1 cellular context compared by ENCODE assay signal in genomic region chr22:39152511-39153219, GRCh38.
TF ChIP-seq lines count a peak whose summit lies in the region.

TSS of gene CBX7 (minus strand) at chr22:39152680. CDS start at chr22:39152444, 236 bp downstream.

TF ChIP-seq in K562, 482 proteins besides CTCF, POLR2A, EP300 and RAD21 (continued from another document and continues in another):
- TF ChIP-seq, protein P1, sequence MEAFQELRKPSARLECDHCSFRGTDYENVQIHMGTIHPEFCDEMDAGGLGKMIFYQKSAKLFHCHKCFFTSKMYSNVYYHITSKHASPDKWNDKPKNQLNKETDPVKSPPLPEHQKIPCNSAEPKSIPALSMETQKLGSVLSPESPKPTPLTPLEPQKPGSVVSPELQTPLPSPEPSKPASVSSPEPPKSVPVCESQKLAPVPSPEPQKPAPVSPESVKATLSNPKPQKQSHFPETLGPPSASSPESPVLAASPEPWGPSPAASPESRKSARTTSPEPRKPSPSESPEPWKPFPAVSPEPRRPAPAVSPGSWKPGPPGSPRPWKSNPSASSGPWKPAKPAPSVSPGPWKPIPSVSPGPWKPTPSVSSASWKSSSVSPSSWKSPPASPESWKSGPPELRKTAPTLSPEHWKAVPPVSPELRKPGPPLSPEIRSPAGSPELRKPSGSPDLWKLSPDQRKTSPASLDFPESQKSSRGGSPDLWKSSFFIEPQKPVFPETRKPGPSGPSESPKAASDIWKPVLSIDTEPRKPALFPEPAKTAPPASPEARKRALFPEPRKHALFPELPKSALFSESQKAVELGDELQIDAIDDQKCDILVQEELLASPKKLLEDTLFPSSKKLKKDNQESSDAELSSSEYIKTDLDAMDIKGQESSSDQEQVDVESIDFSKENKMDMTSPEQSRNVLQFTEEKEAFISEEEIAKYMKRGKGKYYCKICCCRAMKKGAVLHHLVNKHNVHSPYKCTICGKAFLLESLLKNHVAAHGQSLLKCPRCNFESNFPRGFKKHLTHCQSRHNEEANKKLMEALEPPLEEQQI (IDR thresholded peaks at IDR 0.05): no peak
- TF ChIP-seq NKRF (IDR thresholded peaks at IDR 0.05; ENCODE audit: borderline replicate concordance) (no peak), RBFOX2 (IDR thresholded peaks at IDR 0.05; ENCODE audit: low read depth, low read length) (peak; percentile 80), CCAR2 (IDR thresholded peaks at IDR 0.05; ENCODE audit: low read depth, low read length) (no peak), MEIS2 (IDR thresholded peaks at IDR 0.05; ENCODE audit: partially characterized antibody) (peak; percentile 36), ZNF174 (CRISPR knock-in tag; IDR thresholded peaks at IDR 0.05) (no peak), MXD1 (CRISPR knock-in tag; IDR thresholded peaks at IDR 0.05; ENCODE audit: borderline replicate concordance, poor library complexity, severe bottlenecking) (no peak), KLF10 (CRISPR knock-in tag; IDR thresholded peaks at IDR 0.05) (no peak), ZNF778 (CRISPR knock-in tag; IDR thresholded peaks at IDR 0.05) (no peak), FIP1L1 (IDR thresholded peaks at IDR 0.05; ENCODE audit: low read depth, low read length, poor library complexity, severe bottlenecking) (no peak), ZNF282 (CRISPR knock-in tag; IDR thresholded peaks at IDR 0.05) (no peak), CREM (IDR thresholded peaks at IDR 0.05; ENCODE audit: low read depth) (0 out of 2 replicates have a peak, but pooled peaks have one; percentile 3), NBN (IDR thresholded peaks at IDR 0.05; ENCODE audit: low read depth) (no peak), MTA3 (IDR thresholded peaks at IDR 0.05; ENCODE audit: borderline replicate concordance) (0 out of 2 replicates have a peak, but pooled peaks have one; percentile 54), NCOA6 (IDR thresholded peaks at IDR 0.05) (peak; percentile 69; the same call in 1 of the 2 replicates), ADNP (tag; IDR thresholded peaks at IDR 0.05) (no peak), NFE2 (IDR thresholded peaks at IDR 0.05; ENCODE audit: low read depth) (no peak), ZNF551 (CRISPR knock-in tag; IDR thresholded peaks at IDR 0.05) (no peak), CEBPB (tag; IDR thresholded peaks at IDR 0.05) (no peak), ZNF146 (CRISPR knock-in tag; IDR thresholded peaks at IDR 0.05; ENCODE audit: unreplicated experiment) (no peak), PHF8 (IDR thresholded peaks at IDR 0.05; ENCODE audit: borderline replicate concordance, low read length) (peak; percentile 63; the same call in 1 of the 2 replicates), PTTG1 (tag; IDR thresholded peaks at IDR 0.05; ENCODE audit: low read depth) (no peak), TBP (optimal IDR thresholded peaks at IDR 0.05; ENCODE audit: low read depth, low read length) (peak; percentile 34), ZNF395 (CRISPR knock-in tag; IDR thresholded peaks at IDR 0.05) (0 out of 2 replicates have a peak, but pooled peaks have one; percentile 62), MAFF (IDR thresholded peaks at IDR 0.05; ENCODE audit: low read length) (no peak), CXXC5 (CRISPR knock-in tag; IDR thresholded peaks at IDR 0.05) (peak; percentile 85), KLF6 (CRISPR knock-in tag; IDR thresholded peaks at IDR 0.05; ENCODE audit: borderline replicate concordance) (no peak), ZFX (CRISPR knock-in tag; IDR thresholded peaks at IDR 0.05) (peak; percentile 86)
- TF ChIP-seq, protein P2, sequence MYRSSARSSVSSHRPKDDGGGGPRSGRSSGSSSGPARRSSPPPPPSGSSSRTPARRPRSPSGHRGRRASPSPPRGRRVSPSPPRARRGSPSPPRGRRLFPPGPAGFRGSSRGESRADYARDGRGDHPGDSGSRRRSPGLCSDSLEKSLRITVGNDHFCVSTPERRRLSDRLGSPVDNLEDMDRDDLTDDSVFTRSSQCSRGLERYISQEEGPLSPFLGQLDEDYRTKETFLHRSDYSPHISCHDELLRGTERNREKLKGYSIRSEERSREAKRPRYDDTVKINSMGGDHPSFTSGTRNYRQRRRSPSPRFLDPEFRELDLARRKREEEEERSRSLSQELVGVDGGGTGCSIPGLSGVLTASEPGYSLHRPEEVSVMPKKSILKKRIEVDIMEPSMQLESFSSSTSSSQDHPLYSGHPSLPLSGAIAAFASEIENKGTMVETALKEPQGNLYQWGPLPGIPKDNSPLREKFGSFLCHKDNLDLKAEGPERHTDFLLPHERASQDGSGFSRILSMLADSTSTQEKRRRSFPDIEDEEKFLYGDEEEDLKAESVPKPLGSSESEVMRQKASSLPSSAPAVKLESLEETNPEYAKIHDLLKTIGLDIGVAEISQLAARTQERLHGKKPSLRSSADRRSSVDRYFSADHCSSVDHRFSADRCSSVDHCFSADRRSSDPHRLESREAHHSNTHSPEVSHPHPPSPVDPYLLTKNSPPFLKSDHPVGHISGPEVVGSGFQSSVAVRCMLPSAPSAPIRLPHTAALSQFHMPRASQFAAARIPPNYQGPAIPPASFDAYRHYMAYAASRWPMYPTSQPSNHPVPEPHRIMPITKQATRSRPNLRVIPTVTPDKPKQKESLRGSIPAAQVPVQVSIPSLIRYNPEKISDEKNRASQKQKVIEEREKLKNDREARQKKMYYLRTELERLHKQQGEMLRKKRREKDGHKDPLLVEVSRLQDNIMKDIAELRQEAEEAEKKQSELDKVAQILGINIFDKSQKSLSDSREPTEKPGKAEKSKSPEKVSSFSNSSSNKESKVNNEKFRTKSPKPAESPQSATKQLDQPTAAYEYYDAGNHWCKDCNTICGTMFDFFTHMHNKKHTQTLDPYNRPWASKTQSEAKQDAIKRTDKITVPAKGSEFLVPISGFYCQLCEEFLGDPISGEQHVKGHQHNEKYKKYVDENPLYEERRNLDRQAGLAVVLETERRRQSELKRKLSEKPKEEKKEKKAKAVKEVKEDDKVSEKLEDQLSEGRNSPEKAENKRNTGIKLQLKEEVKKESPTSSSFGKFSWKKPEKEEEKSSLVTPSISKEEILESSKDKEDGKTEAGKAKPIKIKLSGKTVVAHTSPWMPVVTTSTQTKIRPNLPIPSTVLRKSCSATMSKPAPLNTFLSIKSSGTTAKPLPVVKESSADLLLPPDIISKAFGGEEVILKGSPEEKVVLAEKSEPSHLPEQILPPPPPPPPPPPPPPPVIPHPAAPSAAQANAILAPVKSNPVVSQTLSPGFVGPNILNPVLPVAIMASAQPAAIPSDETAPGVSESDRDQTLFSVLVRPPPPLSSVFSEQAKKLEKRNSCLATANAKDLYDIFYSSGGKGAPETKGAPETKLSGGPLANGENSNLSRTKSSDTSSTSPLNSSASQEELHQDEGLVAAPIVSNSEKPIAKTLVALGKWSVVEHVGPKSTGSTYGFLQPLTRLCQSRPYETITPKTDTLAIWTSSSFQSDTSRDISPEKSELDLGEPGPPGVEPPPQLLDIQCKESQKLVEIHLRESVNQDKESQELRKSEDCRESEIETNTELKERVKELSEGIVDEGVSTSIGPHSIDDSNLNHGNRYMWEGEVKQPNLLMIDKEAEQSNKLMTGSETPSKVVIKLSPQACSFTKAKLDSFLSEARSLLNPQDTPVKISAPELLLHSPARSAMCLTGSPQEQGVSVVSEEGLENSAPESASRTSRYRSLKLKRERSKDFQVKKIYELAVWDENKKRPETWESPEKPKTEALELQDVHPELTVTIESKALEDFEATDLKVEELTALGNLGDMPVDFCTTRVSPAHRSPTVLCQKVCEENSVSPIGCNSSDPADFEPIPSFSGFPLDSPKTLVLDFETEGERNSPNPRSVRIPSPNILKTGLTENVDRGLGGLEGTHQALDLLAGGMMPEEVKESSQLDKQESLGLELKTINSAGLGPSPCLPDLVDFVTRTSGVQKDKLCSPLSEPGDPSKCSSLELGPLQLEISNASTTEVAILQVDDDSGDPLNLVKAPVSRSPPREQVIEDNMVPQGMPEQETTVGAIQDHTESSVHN (IDR thresholded peaks at IDR 0.05; ENCODE audit: borderline replicate concordance in 1 of 2, low read depth in 1 of 2): no peak
- TF ChIP-seq, protein P3, sequence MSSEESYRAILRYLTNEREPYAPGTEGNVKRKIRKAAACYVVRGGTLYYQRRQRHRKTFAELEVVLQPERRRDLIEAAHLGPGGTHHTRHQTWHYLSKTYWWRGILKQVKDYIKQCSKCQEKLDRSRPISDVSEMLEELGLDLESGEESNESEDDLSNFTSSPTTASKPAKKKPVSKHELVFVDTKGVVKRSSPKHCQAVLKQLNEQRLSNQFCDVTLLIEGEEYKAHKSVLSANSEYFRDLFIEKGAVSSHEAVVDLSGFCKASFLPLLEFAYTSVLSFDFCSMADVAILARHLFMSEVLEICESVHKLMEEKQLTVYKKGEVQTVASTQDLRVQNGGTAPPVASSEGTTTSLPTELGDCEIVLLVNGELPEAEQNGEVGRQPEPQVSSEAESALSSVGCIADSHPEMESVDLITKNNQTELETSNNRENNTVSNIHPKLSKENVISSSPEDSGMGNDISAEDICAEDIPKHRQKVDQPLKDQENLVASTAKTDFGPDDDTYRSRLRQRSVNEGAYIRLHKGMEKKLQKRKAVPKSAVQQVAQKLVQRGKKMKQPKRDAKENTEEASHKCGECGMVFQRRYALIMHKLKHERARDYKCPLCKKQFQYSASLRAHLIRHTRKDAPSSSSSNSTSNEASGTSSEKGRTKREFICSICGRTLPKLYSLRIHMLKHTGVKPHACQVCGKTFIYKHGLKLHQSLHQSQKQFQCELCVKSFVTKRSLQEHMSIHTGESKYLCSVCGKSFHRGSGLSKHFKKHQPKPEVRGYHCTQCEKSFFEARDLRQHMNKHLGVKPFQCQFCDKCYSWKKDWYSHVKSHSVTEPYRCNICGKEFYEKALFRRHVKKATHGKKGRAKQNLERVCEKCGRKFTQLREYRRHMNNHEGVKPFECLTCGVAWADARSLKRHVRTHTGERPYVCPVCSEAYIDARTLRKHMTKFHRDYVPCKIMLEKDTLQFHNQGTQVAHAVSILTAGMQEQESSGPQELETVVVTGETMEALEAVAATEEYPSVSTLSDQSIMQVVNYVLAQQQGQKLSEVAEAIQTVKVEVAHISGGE (CRISPR knock-in tag; IDR thresholded peaks at IDR 0.05): peak in 1 of 3 experiments; percentile 71; a peak in 2 of 6 replicates
- TF ChIP-seq, protein P4, sequence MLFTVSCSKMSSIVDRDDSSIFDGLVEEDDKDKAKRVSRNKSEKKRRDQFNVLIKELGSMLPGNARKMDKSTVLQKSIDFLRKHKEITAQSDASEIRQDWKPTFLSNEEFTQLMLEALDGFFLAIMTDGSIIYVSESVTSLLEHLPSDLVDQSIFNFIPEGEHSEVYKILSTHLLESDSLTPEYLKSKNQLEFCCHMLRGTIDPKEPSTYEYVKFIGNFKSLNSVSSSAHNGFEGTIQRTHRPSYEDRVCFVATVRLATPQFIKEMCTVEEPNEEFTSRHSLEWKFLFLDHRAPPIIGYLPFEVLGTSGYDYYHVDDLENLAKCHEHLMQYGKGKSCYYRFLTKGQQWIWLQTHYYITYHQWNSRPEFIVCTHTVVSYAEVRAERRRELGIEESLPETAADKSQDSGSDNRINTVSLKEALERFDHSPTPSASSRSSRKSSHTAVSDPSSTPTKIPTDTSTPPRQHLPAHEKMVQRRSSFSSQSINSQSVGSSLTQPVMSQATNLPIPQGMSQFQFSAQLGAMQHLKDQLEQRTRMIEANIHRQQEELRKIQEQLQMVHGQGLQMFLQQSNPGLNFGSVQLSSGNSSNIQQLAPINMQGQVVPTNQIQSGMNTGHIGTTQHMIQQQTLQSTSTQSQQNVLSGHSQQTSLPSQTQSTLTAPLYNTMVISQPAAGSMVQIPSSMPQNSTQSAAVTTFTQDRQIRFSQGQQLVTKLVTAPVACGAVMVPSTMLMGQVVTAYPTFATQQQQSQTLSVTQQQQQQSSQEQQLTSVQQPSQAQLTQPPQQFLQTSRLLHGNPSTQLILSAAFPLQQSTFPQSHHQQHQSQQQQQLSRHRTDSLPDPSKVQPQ (CRISPR knock-in tag; IDR thresholded peaks at IDR 0.05; ENCODE audit: borderline replicate concordance): no peak
- TF ChIP-seq, protein P5, sequence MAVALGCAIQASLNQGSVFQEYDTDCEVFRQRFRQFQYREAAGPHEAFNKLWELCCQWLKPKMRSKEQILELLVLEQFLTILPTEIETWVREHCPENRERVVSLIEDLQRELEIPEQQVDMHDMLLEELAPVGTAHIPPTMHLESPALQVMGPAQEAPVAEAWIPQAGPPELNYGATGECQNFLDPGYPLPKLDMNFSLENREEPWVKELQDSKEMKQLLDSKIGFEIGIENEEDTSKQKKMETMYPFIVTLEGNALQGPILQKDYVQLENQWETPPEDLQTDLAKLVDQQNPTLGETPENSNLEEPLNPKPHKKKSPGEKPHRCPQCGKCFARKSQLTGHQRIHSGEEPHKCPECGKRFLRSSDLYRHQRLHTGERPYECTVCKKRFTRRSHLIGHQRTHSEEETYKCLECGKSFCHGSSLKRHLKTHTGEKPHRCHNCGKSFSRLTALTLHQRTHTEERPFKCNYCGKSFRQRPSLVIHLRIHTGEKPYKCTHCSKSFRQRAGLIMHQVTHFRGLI (CRISPR knock-in tag; IDR thresholded peaks at IDR 0.05): no peak
- TF ChIP-seq, protein P6, sequence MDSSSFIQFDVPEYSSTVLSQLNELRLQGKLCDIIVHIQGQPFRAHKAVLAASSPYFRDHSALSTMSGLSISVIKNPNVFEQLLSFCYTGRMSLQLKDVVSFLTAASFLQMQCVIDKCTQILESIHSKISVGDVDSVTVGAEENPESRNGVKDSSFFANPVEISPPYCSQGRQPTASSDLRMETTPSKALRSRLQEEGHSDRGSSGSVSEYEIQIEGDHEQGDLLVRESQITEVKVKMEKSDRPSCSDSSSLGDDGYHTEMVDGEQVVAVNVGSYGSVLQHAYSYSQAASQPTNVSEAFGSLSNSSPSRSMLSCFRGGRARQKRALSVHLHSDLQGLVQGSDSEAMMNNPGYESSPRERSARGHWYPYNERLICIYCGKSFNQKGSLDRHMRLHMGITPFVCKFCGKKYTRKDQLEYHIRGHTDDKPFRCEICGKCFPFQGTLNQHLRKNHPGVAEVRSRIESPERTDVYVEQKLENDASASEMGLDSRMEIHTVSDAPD (CRISPR knock-in tag; IDR thresholded peaks at IDR 0.05): no peak
